Comparison of ENCODE assay signal across 9 cellular contexts in genomic region chr5:141488591-141489478, GRCh38. TPM values are rescaled to one million over a fixed set of nuclear protein-coding genes. Genes with fewer than 3 reads are reported as not detected.
DNase-seq lines count a peak whose midpoint lies in the region; ATAC-seq and TF ChIP-seq lines count a peak whose summit lies in the region.
"Had no signal": no experiment of that assay in that cellular context is flagged by ENCODE, and none has a peak within 500 bp of the region (broad histone marks: within the 10 kb centered on the region; RNA-seq: fewer than 3 reads in every experiment).

PCDHGC5 (plus strand) TSS chr5:141489081; CDS start chr5:141489241, 160 bp downstream.

- peak within 1 kb of the TSS; percentile 82 for H3K4me2 ChIP-seq in smooth muscle cell

- TF ChIP-seq CTCF in astrocyte of the cerebellum (IDR thresholded peaks at IDR 0.05; ENCODE audit: low read depth, low read length, missing control alignments), result no peak
- TF ChIP-seq CTCF in smooth muscle cell (IDR thresholded peaks at IDR 0.05; ENCODE audit: borderline replicate concordance, insufficient read depth, poor library complexity, severe bottlenecking), result no peak

- DNase-seq in HCEC 1CT (peak; percentile 71), astrocyte of the cerebellum (ENCODE audit: low read depth) (no peak), hypothalamus (lab: John Stamatoyannopoulos, UW) (peak in 26 of 51 donors; percentile 27 to 86 (median 69)), smooth muscle cell (lab: John Stamatoyannopoulos, UW; ENCODE audit: unreplicated experiment) (no peak), sciatic nerve (ENCODE audit: low spot score) (no peak), NCI-H2081 (lab: John Stamatoyannopoulos, UW) (no peak), NCI-H1048 (lab: John Stamatoyannopoulos, UW) (no peak), NCI-H446 (lab: John Stamatoyannopoulos, UW) (no peak)
- DNase-seq: stimulated activated CD4-positive, alpha-beta T cell treated with anti-CD3 and anti-CD28 coated beads, Interleukin-12 subunit alpha, Interleukin-12 subunit beta, amount 100 ng/mL, for 4 hours had no signal

- H3K4me3 ChIP-seq in astrocyte of the cerebellum (ENCODE audit: low read depth, low read length) (peak within 1 kb of the TSS; percentile 3), smooth muscle cell (peak within 1 kb of the TSS; percentile 15)

- H3K27ac ChIP-seq in smooth muscle cell (ENCODE audit: low read depth), result peak within 1 kb of the TSS; percentile 81

- no peaks in the 10 kb centered on the region for H3K36me3 ChIP-seq in smooth muscle cell (ENCODE audit: low read depth)

- H3F3A ChIP-seq in smooth muscle cell (ENCODE audit: low read depth), result peaks cover 40% of the 10 kb centered on the region

- H2AFZ ChIP-seq in smooth muscle cell (ENCODE audit: low read depth), result no peak within 1 kb of the TSS

- no peak within 1 kb of the TSS for H3K9ac ChIP-seq in smooth muscle cell (ENCODE audit: low read depth)

- peaks cover 5% of the 10 kb centered on the region for H3K4me1 ChIP-seq in smooth muscle cell (ENCODE audit: low read depth)

- H4K20me1 ChIP-seq in smooth muscle cell (ENCODE audit: low read depth), result peaks cover 93% of the 10 kb centered on the region

- 16% methylated on average over 13 of the region's 13 CpGs for WGBS in smooth muscle cell (ENCODE audit: low lambda C conversion rate)

- no peaks in the 10 kb centered on the region for H3K9me3 ChIP-seq in smooth muscle cell (replicated peaks; ENCODE audit: low read depth)

- H3K27me3 ChIP-seq in smooth muscle cell (ENCODE audit: low read depth), result no peaks in the 10 kb centered on the region

- in situ Hi-C loops in astrocyte of the cerebellum (cut with HindIII; ENCODE audit: low sequenced_read_pairs), result no loop called here

- peaks cover 46% of the 10 kb centered on the region for H3K79me2 ChIP-seq in smooth muscle cell (ENCODE audit: low read depth)

- intact Hi-C loops in sciatic nerve (cut with DNase I), result no loop called here

- ATAC-seq in sciatic nerve, result no peak

RNA-seq across cellular contexts. Expression of gene PCDHGC5, which starts in this region (rescaled TPM):
- 1.8 and 3.4 TPM in 2 replicates for total RNA-seq in smooth muscle cell
- 1.5 and 3.3 TPM in 2 replicates for polyA plus RNA-seq in smooth muscle cell
- 3.8 TPM for total RNA-seq in sciatic nerve

Comparison
In these comparisons a context has a peak if more than half of its experiments do, and no peak if none do; other contexts are left out.
1. DNase-seq: peak in HCEC 1CT (single experiment) and hypothalamus (26 of 51); none in astrocyte of the cerebellum (single experiment), smooth muscle cell (single experiment), sciatic nerve (single experiment), NCI-H2081 (0 of 2), NCI-H1048 (single experiment) and NCI-H446 (0 of 2).